2 cellular contexts compared by ENCODE assay signal in genomic region chr6:35972471-35972985, GRCh38.
TF ChIP-seq lines count a peak whose summit lies in the region.

No MANE protein-coding gene starts in this region.

TF ChIP-seq in K562, 482 proteins besides CTCF, POLR2A, EP300 and RAD21:
- TF ChIP-seq ETS1 (conservative IDR thresholded peaks at IDR 0.05; ENCODE audit: control insufficient read depth, low read depth, low read length) (no peak), GTF2B (IDR thresholded peaks at IDR 0.05; ENCODE audit: extremely low read depth, insufficient read length) (no peak), NKRF (IDR thresholded peaks at IDR 0.05; ENCODE audit: borderline replicate concordance) (no peak), ZNF140 (CRISPR knock-in tag; IDR thresholded peaks at IDR 0.05) (no peak), ZNF384 (IDR thresholded peaks at IDR 0.05; ENCODE audit: low read depth, low read length) (peak; percentile 8; the same call in 1 of the 2 replicates)
TF ChIP-seq in K562: peak in this region for 1.

TF ChIP-seq in liver, 16 proteins besides CTCF, POLR2A, EP300 and RAD21:
- TF ChIP-seq EGR1 (IDR thresholded peaks at IDR 0.05; ENCODE audit: low read depth in 2 of 2) (no peak), MAX (IDR thresholded peaks at IDR 0.05) (no peak), NR2F2 (IDR thresholded peaks at IDR 0.05) (no peak), SP1 (IDR thresholded peaks at IDR 0.05) (no peak), RXRA (IDR thresholded peaks at IDR 0.05) (no peak), HNF4G (IDR thresholded peaks at IDR 0.05) (no peak), FOXA2 (IDR thresholded peaks at IDR 0.05) (no peak), FOXA1 (IDR thresholded peaks at IDR 0.05) (no peak), TAF1 (conservative IDR thresholded peaks at IDR 0.05) (no peak), JUND (IDR thresholded peaks at IDR 0.05) (no peak), GABPA (IDR thresholded peaks at IDR 0.05 in 1 of 2, conservative IDR thresholded peaks at IDR 0.05 in 1 of 2) (no peak), ZBTB33 (IDR thresholded peaks at IDR 0.05) (no peak), HNF4A (conservative IDR thresholded peaks at IDR 0.05) (peak in 1 of 2 donors; percentile 11), YY1 (IDR thresholded peaks at IDR 0.05) (peak; percentile 44), ATF3 (IDR thresholded peaks at IDR 0.05) (no peak)
TF ChIP-seq in liver: peak in this region for 2.
